In genomic region chr16:11348737-11349598, GRCh38 we compare ENCODE assay signal across 13 cellular contexts. TPM values are rescaled to one million over a fixed set of nuclear protein-coding genes. Genes with fewer than 3 reads are reported as not detected.
DNase-seq lines count a peak whose midpoint lies in the region; ATAC-seq and TF ChIP-seq lines count a peak whose summit lies in the region.
"Had no signal": no experiment of that assay in that cellular context is flagged by ENCODE, and none has a peak within 500 bp of the region (broad histone marks: within the 10 kb centered on the region; RNA-seq: fewer than 3 reads in every experiment).

No MANE protein-coding gene starts in this region.

- H3K4me3 ChIP-seq in HL-60 (replicated peaks; ENCODE audit: insufficient read depth, low read length) (no peak overlapping the region), left lung (no peak overlapping the region), stomach (no peak overlapping the region)
- H3K4me3 ChIP-seq: dorsolateral prefrontal cortex, mucosa of descending colon, SJCRH30 had no signal

- H3K27ac ChIP-seq in HL-60 (replicated peaks) (peak overlapping the region; percentile 32), VCaP (peak overlapping the region; percentile 85), left lung (peak overlapping the region; percentile 76 to 85), stomach (peak overlapping the region in 4 of 5 donors; percentile 62 to 77 (median 68))
- H3K27ac ChIP-seq: SJCRH30 had no signal

- TF ChIP-seq EP300 in stomach (IDR thresholded peaks at IDR 0.05), result no peak

- TF ChIP-seq POLR2A in stomach (IDR thresholded peaks at IDR 0.05), result no peak

- H3K4me1 ChIP-seq in left lung (peaks cover 19 to 47% of the 10 kb centered on the region in 2 donors), stomach (peaks cover 16 to 44% (median 36%) of the 10 kb centered on the region in 4 donors)

- WGBS in stomach, 5 donors, result 84 to 92% (median 85%) methylated on average over 16 of the region's 16 CpGs

- no peaks in the 10 kb centered on the region for H3K27me3 ChIP-seq in HL-60 (ENCODE audit: insufficient read depth, poor library complexity, severe bottlenecking)
- H3K27me3 ChIP-seq in left lung, result no peaks in the 10 kb centered on the region
- no peaks in the 10 kb centered on the region for H3K27me3 ChIP-seq in stomach
- H3K27me3 ChIP-seq: dorsolateral prefrontal cortex, SJCRH30 had no signal

- ATAC-seq in left lung, result no peak
- ATAC-seq in HG02678 (IDR thresholded peaks at IDR 0.05; ENCODE audit: unreplicated experiment), result no peak
- ATAC-seq in HG03520 (IDR thresholded peaks at IDR 0.05; ENCODE audit: unreplicated experiment), result no peak

- H3K9me3 ChIP-seq in left lung (no peaks in the 10 kb centered on the region), stomach (no peaks in the 10 kb centered on the region)
- H3K9me3 ChIP-seq: mucosa of descending colon, SJCRH30 had no signal

- TF ChIP-seq CTCF in HL-60 (IDR thresholded peaks at IDR 0.05; ENCODE audit: insufficient read depth, low read length) (no peak), VCaP (conservative IDR thresholded peaks at IDR 0.05) (no peak), left lung (IDR thresholded peaks at IDR 0.05) (no peak), stomach (IDR thresholded peaks at IDR 0.05) (no peak)

- DNase-seq in HL-60 (ENCODE audit: low read depth in 1 of 2, low spot score in 1 of 2) (no peak), left lung (no peak), stomach (no peak), iPS-NIHi7 (ENCODE audit: extremely low spot score) (no peak)
- DNase-seq: activated CD4-positive, alpha-beta memory T cell treated with anti-CD3 and anti-CD28 coated beads for 36 hours; NCI-H1092; small intestine had no signal

- H3K36me3 ChIP-seq in left lung (no peaks in the 10 kb centered on the region), stomach (no peaks in the 10 kb centered on the region)
- H3K36me3 ChIP-seq: SJCRH30 had no signal

- intact Hi-C loops in left lung (cut with DNase I), result no loop called here
- intact Hi-C loops in stomach (cut with DNase I; ENCODE audit: low total_unique reads), result no loop called here

RNA-seq across cellular contexts. Expression of gene RMI2, which starts 3.7 kb away (rescaled TPM):
- 10 to 100 TPM in 1 of 2 donors, 1 to 10 TPM in 1; 9.6 to 14.1 TPM for total RNA-seq in left lung
- total RNA-seq in stomach, result 10 to 100 TPM in 3 of 5 donors, 1 to 10 TPM in 2; 2.3 to 79.9 (median 10.5) TPM
- 1 to 10 TPM; 6.9 to 9.6 (median 7.0) TPM for polyA plus RNA-seq in stomach

Comparison
In these comparisons a context has a peak if more than half of its experiments do, and no peak if none do; other contexts are left out.
1. H3K27ac ChIP-seq: peak in every context shown above with its lines; median percentile 85 in VCaP; 80 in left lung; 68 in stomach; 32 in HL-60.